Comparison of ENCODE assay signal across 1 cellular context in genomic region chr22:33792837-33793236, GRCh38.
TF ChIP-seq lines count a peak whose summit lies in the region.

No MANE protein-coding gene starts in this region.

TF ChIP-seq in GM12878, 131 proteins besides CTCF, POLR2A, EP300 and RAD21 (continued from another document):
- TF ChIP-seq ZNF687 (IDR thresholded peaks at IDR 0.05): no peak
- TF ChIP-seq POU2F2 (IDR thresholded peaks at IDR 0.05; ENCODE audit: borderline replicate concordance, low read depth, low read length): no peak
- TF ChIP-seq PAX8 (IDR thresholded peaks at IDR 0.05): no peak
- no peak for TF ChIP-seq MAX (IDR thresholded peaks at IDR 0.05; ENCODE audit: low read depth, low read length)
- TF ChIP-seq TCF3 (IDR thresholded peaks at IDR 0.05; ENCODE audit: borderline replicate concordance, insufficient read depth, low read depth, low read length): no peak
- no peak for TF ChIP-seq ZNF274 (IDR thresholded peaks at IDR 0.05; ENCODE audit: insufficient read depth, insufficient read length)
- no peak for TF ChIP-seq ZNF622 (IDR thresholded peaks at IDR 0.05)
- no peak for TF ChIP-seq MXI1 (IDR thresholded peaks at IDR 0.05; ENCODE audit: low read depth, low read length)
- TF ChIP-seq LARP7 (IDR thresholded peaks at IDR 0.05): no peak
- no peak for TF ChIP-seq HDGF (IDR thresholded peaks at IDR 0.05)
- TF ChIP-seq RELA (IDR thresholded peaks at IDR 0.05; ENCODE audit: borderline replicate concordance, partially characterized antibody): no peak
- no peak for TF ChIP-seq MYC (IDR thresholded peaks at IDR 0.05; ENCODE audit: insufficient read depth, insufficient read length, insufficient replicate concordance, low read length, severe bottlenecking)
- TF ChIP-seq ZBTB40 (IDR thresholded peaks at IDR 0.05; ENCODE audit: borderline replicate concordance): no peak
- TF ChIP-seq REST (IDR thresholded peaks at IDR 0.05; ENCODE audit: low read depth, low read length): no peak
- TF ChIP-seq CHD2 (IDR thresholded peaks at IDR 0.05; ENCODE audit: borderline replicate concordance, low read depth, low read length): no peak
- TF ChIP-seq NFIC (IDR thresholded peaks at IDR 0.05; ENCODE audit: low read depth, low read length): no peak
- TF ChIP-seq E2F8 (IDR thresholded peaks at IDR 0.05; ENCODE audit: low read depth, partially characterized antibody): no peak
